Comparison of ENCODE assay signal across 12 cellular contexts in the genomic region with DNA sequence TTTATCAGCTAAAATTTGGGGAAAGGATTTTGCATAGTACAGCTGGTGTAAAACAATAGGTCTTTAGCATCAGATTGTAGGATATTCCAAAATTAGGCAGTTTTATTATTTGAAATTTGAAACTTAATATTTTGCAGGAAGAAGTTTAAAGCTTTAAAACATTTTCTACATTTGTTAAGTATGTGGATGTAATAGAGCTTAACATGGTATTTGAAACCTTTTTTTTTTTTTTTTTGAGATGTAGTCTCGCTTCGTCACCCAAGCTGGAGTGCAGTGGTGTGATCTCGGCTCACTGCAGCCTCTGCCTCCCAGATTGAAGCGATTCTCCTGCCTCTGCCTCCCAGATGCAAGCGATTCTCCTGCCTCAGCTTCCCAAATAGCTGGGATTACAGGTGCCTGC. TPM values are rescaled to one million over a fixed set of nuclear protein-coding genes. Genes with fewer than 3 reads are reported as not detected.
A peak's percentile ranks its signal among the peaks of the same experiment; 100 is the strongest.
DNase-seq lines count a peak whose midpoint lies in the region; ATAC-seq and TF ChIP-seq lines count a peak whose summit lies in the region.
"Had no signal": no experiment of that assay in that cellular context is flagged by ENCODE, and none has a peak within 500 bp of the region (broad histone marks: within the 10 kb centered on the region; RNA-seq: fewer than 3 reads in every experiment).

No MANE protein-coding gene starts in this region.

- H3K4me3 ChIP-seq in osteoblast (ENCODE audit: insufficient read depth, low read length) = no peak overlapping the region

- no peak for TF ChIP-seq CTCF in C4-2B (conservative IDR thresholded peaks at IDR 0.05)
- TF ChIP-seq CTCF in osteoblast (IDR thresholded peaks at IDR 0.05; ENCODE audit: extremely low read depth, low read depth, low read length) = no peak

- H3K4me1 ChIP-seq in osteoblast (ENCODE audit: insufficient read depth, low read length) = peaks cover 16% of the 10 kb centered on the region

- DNase-seq in effector memory CD8-positive, alpha-beta T cell = no peak
- DNase-seq in osteoblast (ENCODE audit: insufficient read length, low spot score, missing footprints) (no peak), nucleus accumbens (lab: John Stamatoyannopoulos, UW) (no peak), NCI-H2029 (lab: John Stamatoyannopoulos, UW) (no peak), HuH-7 (ENCODE audit: low spot score) (no peak)
- DNase-seq: T1000 had no signal

- peak overlapping the region; percentile 46 to 49 for H3K4me3 Mint-ChIP-seq in effector memory CD8-positive, alpha-beta T cell
- H3K4me3 Mint-ChIP-seq: activated T-cell treated with anti-CD3 and anti-CD28 coated beads, Interleukin-2, amount 50 U/mL, for 72 hours; mesothelial cell of epicardium; stimulated activated naive CD8-positive, alpha-beta T cell treated with anti-CD3 and anti-CD28 coated beads, Interleukin-15, Interleukin-2, amounts not matched to agents 100 ng/mL and 50 ng/mL, for 24 hours had no signal

- peaks cover 70% of the 10 kb centered on the region for H3K79me2 ChIP-seq in osteoblast (ENCODE audit: insufficient read depth, low read length)

- peak overlapping the region; percentile 95 for H3K4me2 ChIP-seq in osteoblast (ENCODE audit: insufficient read depth, low read length)

- H2AFZ ChIP-seq in osteoblast (ENCODE audit: low read length) = no peak overlapping the region

- H3K27ac ChIP-seq in C4-2B (peak overlapping the region; percentile 60), KOPT-K1 (ENCODE audit: low read depth, low read length, poor library complexity, severe bottlenecking) (peak overlapping the region; percentile 81), osteoblast (ENCODE audit: low read depth, low read length) (no peak overlapping the region)

- H3K36me3 ChIP-seq in KOPT-K1 (ENCODE audit: insufficient read depth, low read length) (no peaks in the 10 kb centered on the region), osteoblast (ENCODE audit: insufficient read depth, low read length) (no peaks in the 10 kb centered on the region)

- H3K27me3 ChIP-seq in osteoblast (ENCODE audit: insufficient read depth, low read length) = no peaks in the 10 kb centered on the region

- peaks cover 13% of the 10 kb centered on the region for H3K36me3 Mint-ChIP-seq in effector memory CD8-positive, alpha-beta T cell (ENCODE audit: insufficient read depth)

- peaks cover 18 to 23% of the 10 kb centered on the region in 2 donors for H3K4me1 Mint-ChIP-seq in effector memory CD8-positive, alpha-beta T cell (ENCODE audit: low read depth in 2 of 2)

- peaks cover 35% of the 10 kb centered on the region for H4K20me1 ChIP-seq in osteoblast (ENCODE audit: insufficient read depth, low read length)

- no peak for ATAC-seq in effector memory CD8-positive, alpha-beta T cell (replicated peaks)
- no peak for ATAC-seq in GM18498 (IDR thresholded peaks at IDR 0.05; ENCODE audit: unreplicated experiment)

- H3K27me3 Mint-ChIP-seq in effector memory CD8-positive, alpha-beta T cell = no peaks in the 10 kb centered on the region
- H3K27me3 Mint-ChIP-seq: stimulated activated naive CD8-positive, alpha-beta T cell treated with anti-CD3 and anti-CD28 coated beads, Interleukin-15, Interleukin-2, amounts not matched to agents 100 ng/mL and 50 ng/mL, for 24 hours had no signal

- no peaks in the 10 kb centered on the region for H3K9me3 Mint-ChIP-seq in effector memory CD8-positive, alpha-beta T cell
- H3K9me3 Mint-ChIP-seq: activated T-cell treated with anti-CD3 and anti-CD28 coated beads, Interleukin-2, amount 50 U/mL, for 72 hours; mesothelial cell of epicardium; stimulated activated naive CD8-positive, alpha-beta T cell treated with anti-CD3 and anti-CD28 coated beads, Interleukin-15, Interleukin-2, amounts not matched to agents 100 ng/mL and 50 ng/mL, for 24 hours had no signal

- H3K27ac Mint-ChIP-seq in effector memory CD8-positive, alpha-beta T cell = no peak overlapping the region
- H3K27ac Mint-ChIP-seq: mesothelial cell of epicardium; stimulated activated naive CD8-positive, alpha-beta T cell treated with anti-CD3 and anti-CD28 coated beads, Interleukin-15, Interleukin-2, amounts not matched to agents 100 ng/mL and 50 ng/mL, for 24 hours had no signal

- H3K9me3 ChIP-seq in KOPT-K1 (ENCODE audit: insufficient read depth, low read length, poor library complexity, severe bottlenecking) (no peaks in the 10 kb centered on the region), osteoblast (ENCODE audit: low read depth, low read length) (no peaks in the 10 kb centered on the region)

RNA-seq across cellular contexts. Expression of a gene that starts 2.9 kb away (rescaled TPM):
- total RNA-seq in osteoblast = 65.1 and 83.7 TPM in 2 replicates
